ENCODE assay signal across 21 cellular contexts in genomic region chr10:1579671-1580070, GRCh38.
DNase-seq lines count a peak whose midpoint lies in the region; ATAC-seq and TF ChIP-seq lines count a peak whose summit lies in the region.
"Had no signal": no experiment of that assay in that cellular context is flagged by ENCODE, and none has a peak within 500 bp of the region (broad histone marks: within the 10 kb centered on the region; RNA-seq: fewer than 3 reads in every experiment).

No MANE protein-coding gene starts in this region.

- H3K4me1 ChIP-seq in BLaER1, result peaks cover 78% of the 10 kb centered on the region
- H3K4me1 ChIP-seq in Karpas-422 (ENCODE audit: low read length), result peaks cover 43% of the 10 kb centered on the region
- H3K4me1 ChIP-seq: A549 had no signal

- no peaks in the 10 kb centered on the region for H3K79me2 ChIP-seq in Karpas-422 (ENCODE audit: low read length)

- no peak for ATAC-seq in GM21717 (IDR thresholded peaks at IDR 0.05; ENCODE audit: unreplicated experiment)
- no peak for ATAC-seq in naive thymus-derived CD8-positive, alpha-beta T cell
- ATAC-seq: A549, GM12878 had no signal

- H3K4me3 ChIP-seq in BLaER1 (no peak overlapping the region), Karpas-422 (ENCODE audit: low read length) (no peak overlapping the region)
- H3K4me3 ChIP-seq: A549, GM12878 had no signal

- H3K36me3 ChIP-seq in BLaER1 (no peaks in the 10 kb centered on the region), Karpas-422 (ENCODE audit: insufficient read depth, low read length) (no peaks in the 10 kb centered on the region)

- no peak for TF ChIP-seq CTCF in glutamatergic neuron (IDR thresholded peaks at IDR 0.05; ENCODE audit: partially characterized antibody, unreplicated experiment)

- H3K27ac ChIP-seq in BLaER1 (no peak overlapping the region; the same call in 1 of the 2 replicates), Karpas-422 (ENCODE audit: low read length) (no peak overlapping the region)
- H3K27ac ChIP-seq: A549 had no signal

- H3K4me3 Mint-ChIP-seq in glutamatergic neuron (ENCODE audit: unreplicated experiment), result no peak overlapping the region
- no peak overlapping the region for H3K4me3 Mint-ChIP-seq in naive thymus-derived CD8-positive, alpha-beta T cell
- H3K4me3 Mint-ChIP-seq: CD14-positive monocyte; CD4-positive, alpha-beta T cell had no signal

- POLR2A ChIA-PET in naive thymus-derived CD8-positive, alpha-beta T cell (lab: Charles Lee), result no interaction called here

- no peaks in the 10 kb centered on the region for H3K27me3 ChIP-seq in BLaER1
- H3K27me3 ChIP-seq in Karpas-422 (ENCODE audit: low read length), result no peaks in the 10 kb centered on the region

- peaks cover 8% of the 10 kb centered on the region for H3K36me3 Mint-ChIP-seq in glutamatergic neuron (ENCODE audit: unreplicated experiment)
- H3K36me3 Mint-ChIP-seq in naive thymus-derived CD8-positive, alpha-beta T cell, result no peaks in the 10 kb centered on the region
- H3K36me3 Mint-ChIP-seq: CD14-positive monocyte had no signal

- no peak overlapping the region for H3K9ac ChIP-seq in BLaER1
- H3K9ac ChIP-seq in Karpas-422 (ENCODE audit: low read length), result no peak overlapping the region

- H3K27ac Mint-ChIP-seq in glutamatergic neuron (ENCODE audit: unreplicated experiment), result peak overlapping the region; percentile 52
- H3K27ac Mint-ChIP-seq in naive thymus-derived CD8-positive, alpha-beta T cell, result no peak overlapping the region
- H3K27ac Mint-ChIP-seq: CD14-positive monocyte; CD4-positive, alpha-beta T cell had no signal

- no peaks in the 10 kb centered on the region for H3K9me2 ChIP-seq in Karpas-422 (replicated peaks; ENCODE audit: insufficient read depth, low read length)

- DNase-seq in Karpas-422 (no peak), glutamatergic neuron (no peak), mesenteric fat pad (ENCODE audit: low spot score) (peak; percentile 35), NCI-H146 (lab: John Stamatoyannopoulos, UW) (no peak), NCI-H2081 treated with DMSO at 0.1 percent for 48 hours (lab: John Stamatoyannopoulos, UW) (no peak)
- no peak for DNase-seq in naive thymus-derived CD8-positive, alpha-beta T cell
- DNase-seq: 8988T; ACHN; AML-193; Calu3; CD4-positive, alpha-beta T cell; COR-L47; DMS53; DMS79 treated with DMSO at 0.1 percent for 48 hours; GOT3; HCEC 1CT had no signal

- H2AFZ ChIP-seq in Karpas-422 (ENCODE audit: low read length), result no peak overlapping the region

- peaks cover 22% of the 10 kb centered on the region for H3K4me1 Mint-ChIP-seq in glutamatergic neuron (ENCODE audit: low read depth, unreplicated experiment)
- H3K4me1 Mint-ChIP-seq in naive thymus-derived CD8-positive, alpha-beta T cell, result peaks cover 0 to 27% (median 0%) of the 10 kb centered on the region in 4 donors
- H3K4me1 Mint-ChIP-seq: CD14-positive monocyte had no signal

- H4K20me1 ChIP-seq in BLaER1 (peaks cover 19% of the 10 kb centered on the region; the same call in 1 of the 2 replicates), Karpas-422 (ENCODE audit: insufficient read depth, low read depth, low read length) (no peaks in the 10 kb centered on the region)

- H3K4me2 ChIP-seq in BLaER1, result peak overlapping the region; percentile 93
- H3K4me2 ChIP-seq in Karpas-422 (ENCODE audit: low read depth, low read length, poor library complexity, severe bottlenecking), result peak overlapping the region; percentile 34
- H3K4me2 ChIP-seq: A549 had no signal

- H3K9me3 Mint-ChIP-seq in glutamatergic neuron (ENCODE audit: unreplicated experiment), result peaks cover 3% of the 10 kb centered on the region
- no peaks in the 10 kb centered on the region for H3K9me3 Mint-ChIP-seq in naive thymus-derived CD8-positive, alpha-beta T cell
- H3K9me3 Mint-ChIP-seq: CD14-positive monocyte; CD4-positive, alpha-beta T cell had no signal

- H3K9me3 ChIP-seq in BLaER1 (no peaks in the 10 kb centered on the region), Karpas-422 (ENCODE audit: low read length) (no peaks in the 10 kb centered on the region)
- H3K9me3 ChIP-seq: A549 had no signal

- H3K27me3 Mint-ChIP-seq in glutamatergic neuron (ENCODE audit: unreplicated experiment), result peaks cover 12% of the 10 kb centered on the region
- peaks cover 0 to 7% (median 2%) of the 10 kb centered on the region in 5 donors for H3K27me3 Mint-ChIP-seq in naive thymus-derived CD8-positive, alpha-beta T cell
- H3K27me3 Mint-ChIP-seq: CD4-positive, alpha-beta T cell had no signal
